In the genomic region with DNA sequence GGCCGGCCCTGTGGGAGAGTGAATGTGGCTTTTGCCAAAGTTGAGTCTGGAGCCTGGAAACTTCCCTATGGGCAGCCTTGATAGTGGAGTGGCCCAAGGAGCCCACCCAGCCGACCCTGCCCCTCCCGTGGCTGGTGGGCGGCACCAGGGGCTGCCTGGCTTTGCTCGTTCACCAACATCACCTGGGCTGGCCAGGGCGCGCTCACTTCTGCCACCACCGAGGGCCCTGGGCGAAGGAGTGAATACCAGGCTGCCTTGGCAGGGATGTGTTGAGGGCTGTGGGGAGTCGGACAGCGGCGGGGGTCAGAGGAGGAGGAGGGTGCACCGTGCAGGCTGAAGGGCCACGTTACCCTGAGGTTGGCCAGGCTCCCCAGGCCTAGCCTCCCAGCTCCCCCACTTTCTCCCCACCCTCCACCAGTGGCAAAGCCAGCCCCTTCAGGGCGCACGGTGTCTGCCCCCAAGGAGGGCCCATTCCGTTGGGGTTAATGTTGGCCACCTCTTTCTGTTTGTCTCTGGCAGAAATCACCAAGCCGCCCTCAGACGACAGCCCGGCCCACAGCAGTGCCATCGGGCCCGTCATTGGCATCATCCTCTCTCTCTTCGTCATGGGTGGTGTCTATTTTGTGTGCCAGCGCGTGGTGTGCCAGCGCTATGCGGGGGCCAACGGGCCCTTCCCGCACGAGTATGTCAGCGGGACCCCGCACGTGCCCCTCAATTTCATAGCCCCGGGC, we compare ENCODE assay signal across 1 cellular context.
TF ChIP-seq lines count a peak whose summit lies in the region.

No MANE protein-coding gene starts in this region.

TF ChIP-seq in GM23338, 12 proteins besides CTCF, POLR2A, EP300 and RAD21:
- TF ChIP-seq ZNF331 (CRISPR knock-in tag; IDR thresholded peaks at IDR 0.05; ENCODE audit: low read depth) = no peak
- TF ChIP-seq, protein P1, sequence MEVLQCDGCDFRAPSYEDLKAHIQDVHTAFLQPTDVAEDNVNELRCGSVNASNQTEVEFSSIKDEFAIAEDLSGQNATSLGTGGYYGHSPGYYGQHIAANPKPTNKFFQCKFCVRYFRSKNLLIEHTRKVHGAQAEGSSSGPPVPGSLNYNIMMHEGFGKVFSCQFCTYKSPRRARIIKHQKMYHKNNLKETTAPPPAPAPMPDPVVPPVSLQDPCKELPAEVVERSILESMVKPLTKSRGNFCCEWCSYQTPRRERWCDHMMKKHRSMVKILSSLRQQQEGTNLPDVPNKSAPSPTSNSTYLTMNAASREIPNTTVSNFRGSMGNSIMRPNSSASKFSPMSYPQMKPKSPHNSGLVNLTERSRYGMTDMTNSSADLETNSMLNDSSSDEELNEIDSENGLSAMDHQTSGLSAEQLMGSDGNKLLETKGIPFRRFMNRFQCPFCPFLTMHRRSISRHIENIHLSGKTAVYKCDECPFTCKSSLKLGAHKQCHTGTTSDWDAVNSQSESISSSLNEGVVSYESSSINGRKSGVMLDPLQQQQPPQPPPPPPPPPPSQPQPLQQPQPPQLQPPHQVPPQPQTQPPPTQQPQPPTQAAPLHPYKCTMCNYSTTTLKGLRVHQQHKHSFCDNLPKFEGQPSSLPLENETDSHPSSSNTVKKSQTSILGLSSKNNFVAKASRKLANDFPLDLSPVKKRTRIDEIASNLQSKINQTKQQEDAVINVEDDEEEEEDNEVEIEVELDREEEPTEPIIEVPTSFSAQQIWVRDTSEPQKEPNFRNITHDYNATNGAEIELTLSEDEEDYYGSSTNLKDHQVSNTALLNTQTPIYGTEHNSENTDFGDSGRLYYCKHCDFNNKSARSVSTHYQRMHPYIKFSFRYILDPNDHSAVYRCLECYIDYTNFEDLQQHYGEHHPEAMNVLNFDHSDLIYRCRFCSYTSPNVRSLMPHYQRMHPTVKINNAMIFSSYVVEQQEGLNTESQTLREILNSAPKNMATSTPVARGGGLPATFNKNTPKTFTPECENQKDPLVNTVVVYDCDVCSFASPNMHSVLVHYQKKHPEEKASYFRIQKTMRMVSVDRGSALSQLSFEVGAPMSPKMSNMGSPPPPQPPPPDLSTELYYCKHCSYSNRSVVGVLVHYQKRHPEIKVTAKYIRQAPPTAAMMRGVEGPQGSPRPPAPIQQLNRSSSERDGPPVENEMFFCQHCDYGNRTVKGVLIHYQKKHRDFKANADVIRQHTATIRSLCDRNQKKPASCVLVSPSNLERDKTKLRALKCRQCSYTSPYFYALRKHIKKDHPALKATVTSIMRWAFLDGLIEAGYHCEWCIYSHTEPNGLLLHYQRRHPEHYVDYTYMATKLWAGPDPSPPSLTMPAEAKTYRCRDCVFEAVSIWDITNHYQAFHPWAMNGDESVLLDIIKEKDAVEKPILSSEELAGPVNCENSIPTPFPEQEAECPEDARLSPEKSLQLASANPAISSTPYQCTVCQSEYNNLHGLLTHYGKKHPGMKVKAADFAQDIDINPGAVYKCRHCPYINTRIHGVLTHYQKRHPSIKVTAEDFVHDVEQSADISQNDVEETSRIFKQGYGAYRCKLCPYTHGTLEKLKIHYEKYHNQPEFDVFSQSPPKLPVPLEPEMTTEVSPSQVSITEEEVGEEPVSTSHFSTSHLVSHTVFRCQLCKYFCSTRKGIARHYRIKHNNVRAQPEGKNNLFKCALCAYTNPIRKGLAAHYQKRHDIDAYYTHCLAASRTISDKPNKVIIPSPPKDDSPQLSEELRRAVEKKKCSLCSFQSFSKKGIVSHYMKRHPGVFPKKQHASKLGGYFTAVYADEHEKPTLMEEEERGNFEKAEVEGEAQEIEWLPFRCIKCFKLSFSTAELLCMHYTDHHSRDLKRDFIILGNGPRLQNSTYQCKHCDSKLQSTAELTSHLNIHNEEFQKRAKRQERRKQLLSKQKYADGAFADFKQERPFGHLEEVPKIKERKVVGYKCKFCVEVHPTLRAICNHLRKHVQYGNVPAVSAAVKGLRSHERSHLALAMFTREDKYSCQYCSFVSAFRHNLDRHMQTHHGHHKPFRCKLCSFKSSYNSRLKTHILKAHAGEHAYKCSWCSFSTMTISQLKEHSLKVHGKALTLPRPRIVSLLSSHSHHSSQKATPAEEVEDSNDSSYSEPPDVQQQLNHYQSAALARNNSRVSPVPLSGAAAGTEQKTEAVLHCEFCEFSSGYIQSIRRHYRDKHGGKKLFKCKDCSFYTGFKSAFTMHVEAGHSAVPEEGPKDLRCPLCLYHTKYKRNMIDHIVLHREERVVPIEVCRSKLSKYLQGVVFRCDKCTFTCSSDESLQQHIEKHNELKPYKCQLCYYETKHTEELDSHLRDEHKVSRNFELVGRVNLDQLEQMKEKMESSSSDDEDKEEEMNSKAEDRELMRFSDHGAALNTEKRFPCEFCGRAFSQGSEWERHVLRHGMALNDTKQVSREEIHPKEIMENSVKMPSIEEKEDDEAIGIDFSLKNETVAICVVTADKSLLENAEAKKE (CRISPR knock-in tag; IDR thresholded peaks at IDR 0.05) = no peak
- TF ChIP-seq ZNF114 (CRISPR knock-in tag; IDR thresholded peaks at IDR 0.05) = no peak
- no peak for TF ChIP-seq EZH2phosphoT487 (IDR thresholded peaks at IDR 0.05; ENCODE audit: unreplicated experiment)
- TF ChIP-seq, protein P2, sequence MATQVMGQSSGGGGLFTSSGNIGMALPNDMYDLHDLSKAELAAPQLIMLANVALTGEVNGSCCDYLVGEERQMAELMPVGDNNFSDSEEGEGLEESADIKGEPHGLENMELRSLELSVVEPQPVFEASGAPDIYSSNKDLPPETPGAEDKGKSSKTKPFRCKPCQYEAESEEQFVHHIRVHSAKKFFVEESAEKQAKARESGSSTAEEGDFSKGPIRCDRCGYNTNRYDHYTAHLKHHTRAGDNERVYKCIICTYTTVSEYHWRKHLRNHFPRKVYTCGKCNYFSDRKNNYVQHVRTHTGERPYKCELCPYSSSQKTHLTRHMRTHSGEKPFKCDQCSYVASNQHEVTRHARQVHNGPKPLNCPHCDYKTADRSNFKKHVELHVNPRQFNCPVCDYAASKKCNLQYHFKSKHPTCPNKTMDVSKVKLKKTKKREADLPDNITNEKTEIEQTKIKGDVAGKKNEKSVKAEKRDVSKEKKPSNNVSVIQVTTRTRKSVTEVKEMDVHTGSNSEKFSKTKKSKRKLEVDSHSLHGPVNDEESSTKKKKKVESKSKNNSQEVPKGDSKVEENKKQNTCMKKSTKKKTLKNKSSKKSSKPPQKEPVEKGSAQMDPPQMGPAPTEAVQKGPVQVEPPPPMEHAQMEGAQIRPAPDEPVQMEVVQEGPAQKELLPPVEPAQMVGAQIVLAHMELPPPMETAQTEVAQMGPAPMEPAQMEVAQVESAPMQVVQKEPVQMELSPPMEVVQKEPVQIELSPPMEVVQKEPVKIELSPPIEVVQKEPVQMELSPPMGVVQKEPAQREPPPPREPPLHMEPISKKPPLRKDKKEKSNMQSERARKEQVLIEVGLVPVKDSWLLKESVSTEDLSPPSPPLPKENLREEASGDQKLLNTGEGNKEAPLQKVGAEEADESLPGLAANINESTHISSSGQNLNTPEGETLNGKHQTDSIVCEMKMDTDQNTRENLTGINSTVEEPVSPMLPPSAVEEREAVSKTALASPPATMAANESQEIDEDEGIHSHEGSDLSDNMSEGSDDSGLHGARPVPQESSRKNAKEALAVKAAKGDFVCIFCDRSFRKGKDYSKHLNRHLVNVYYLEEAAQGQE (IDR thresholded peaks at IDR 0.05; ENCODE audit: unreplicated experiment) = no peak
- no peak for TF ChIP-seq STAT1 (IDR thresholded peaks at IDR 0.05; ENCODE audit: unreplicated experiment)
- no peak for TF ChIP-seq POLR2AphosphoS5 (IDR thresholded peaks at IDR 0.05; ENCODE audit: low read depth)
- no peak for TF ChIP-seq JUNB (IDR thresholded peaks at IDR 0.05; ENCODE audit: unreplicated experiment)
- no peak for TF ChIP-seq NANOG (IDR thresholded peaks at IDR 0.05; ENCODE audit: borderline replicate concordance)
- no peak for TF ChIP-seq EZH2 (IDR thresholded peaks at IDR 0.05; ENCODE audit: low read depth, unreplicated experiment)
- no peak for TF ChIP-seq CREB1 (CRISPR knock-in tag; IDR thresholded peaks at IDR 0.05; ENCODE audit: low read depth)
- TF ChIP-seq, protein P3, sequence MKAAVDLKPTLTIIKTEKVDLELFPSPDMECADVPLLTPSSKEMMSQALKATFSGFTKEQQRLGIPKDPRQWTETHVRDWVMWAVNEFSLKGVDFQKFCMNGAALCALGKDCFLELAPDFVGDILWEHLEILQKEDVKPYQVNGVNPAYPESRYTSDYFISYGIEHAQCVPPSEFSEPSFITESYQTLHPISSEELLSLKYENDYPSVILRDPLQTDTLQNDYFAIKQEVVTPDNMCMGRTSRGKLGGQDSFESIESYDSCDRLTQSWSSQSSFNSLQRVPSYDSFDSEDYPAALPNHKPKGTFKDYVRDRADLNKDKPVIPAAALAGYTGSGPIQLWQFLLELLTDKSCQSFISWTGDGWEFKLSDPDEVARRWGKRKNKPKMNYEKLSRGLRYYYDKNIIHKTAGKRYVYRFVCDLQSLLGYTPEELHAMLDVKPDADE (IDR thresholded peaks at IDR 0.05) = no peak
